ENCODE assay signal across 1 cellular context in the genomic region with DNA sequence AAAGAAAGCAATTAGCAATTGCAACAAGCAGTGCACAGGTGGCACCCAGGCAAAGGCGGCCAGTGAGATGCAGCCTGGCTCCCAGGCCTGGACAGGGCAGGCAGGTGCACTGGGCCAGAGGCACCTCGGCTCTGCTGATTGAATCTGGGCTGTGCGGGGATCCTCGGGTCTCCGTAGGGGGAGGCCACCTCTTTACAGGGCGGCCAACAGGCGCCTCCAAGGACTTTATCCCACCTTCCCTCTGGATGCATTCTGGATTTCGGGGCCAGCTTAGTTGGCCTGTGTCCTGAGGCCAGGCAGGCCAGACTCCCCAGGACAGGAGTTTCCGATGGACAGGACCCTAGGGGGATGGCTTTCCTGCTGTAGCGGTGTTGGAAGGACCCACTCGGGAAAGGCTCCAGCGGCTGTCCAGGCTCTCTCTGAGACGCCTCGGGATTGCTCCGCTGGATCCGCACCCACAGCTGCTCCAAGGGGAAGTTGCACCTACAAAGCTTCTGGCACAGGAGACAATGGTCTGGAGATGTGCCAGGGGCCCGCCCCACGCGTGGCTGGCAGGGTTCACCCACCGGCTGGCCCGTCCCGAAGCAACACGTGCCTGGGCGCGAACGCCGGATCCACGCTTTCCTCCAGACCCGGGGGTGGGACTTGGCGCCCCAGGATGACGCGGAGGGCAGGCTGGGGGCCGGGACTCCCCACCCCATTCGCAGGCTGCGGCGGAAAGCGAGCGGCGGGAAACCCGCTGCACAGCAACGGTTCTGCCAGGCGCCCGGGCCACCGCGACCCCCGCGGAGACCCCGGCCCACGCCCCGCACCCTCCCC.
A peak's percentile ranks its signal among the peaks of the same experiment; 100 is the strongest.
TF ChIP-seq lines count a peak whose summit lies in the region.

No MANE protein-coding gene starts in this region.

TF ChIP-seq in K562, 482 proteins besides CTCF, POLR2A, EP300 and RAD21 (continued from another document and continues in another):
- TF ChIP-seq, protein P1, sequence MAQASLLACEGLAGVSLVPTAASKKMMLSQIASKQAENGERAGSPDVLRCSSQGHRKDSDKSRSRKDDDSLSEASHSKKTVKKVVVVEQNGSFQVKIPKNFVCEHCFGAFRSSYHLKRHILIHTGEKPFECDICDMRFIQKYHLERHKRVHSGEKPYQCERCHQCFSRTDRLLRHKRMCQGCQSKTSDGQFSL (CRISPR knock-in tag; IDR thresholded peaks at IDR 0.05): no peak
- TF ChIP-seq, protein P1 (tag; IDR thresholded peaks at IDR 0.05): no peak
- TF ChIP-seq CHCHD3 (CRISPR knock-in tag; IDR thresholded peaks at IDR 0.05): no peak
- TF ChIP-seq ZNF57 (CRISPR knock-in tag; IDR thresholded peaks at IDR 0.05): no peak
- no peak for TF ChIP-seq SPI1 (IDR thresholded peaks at IDR 0.05; ENCODE audit: borderline replicate concordance, low read depth, low read length)
- no peak for TF ChIP-seq STAG1 (CRISPR knock-in tag; IDR thresholded peaks at IDR 0.05; ENCODE audit: borderline replicate concordance)
- TF ChIP-seq, protein P2, sequence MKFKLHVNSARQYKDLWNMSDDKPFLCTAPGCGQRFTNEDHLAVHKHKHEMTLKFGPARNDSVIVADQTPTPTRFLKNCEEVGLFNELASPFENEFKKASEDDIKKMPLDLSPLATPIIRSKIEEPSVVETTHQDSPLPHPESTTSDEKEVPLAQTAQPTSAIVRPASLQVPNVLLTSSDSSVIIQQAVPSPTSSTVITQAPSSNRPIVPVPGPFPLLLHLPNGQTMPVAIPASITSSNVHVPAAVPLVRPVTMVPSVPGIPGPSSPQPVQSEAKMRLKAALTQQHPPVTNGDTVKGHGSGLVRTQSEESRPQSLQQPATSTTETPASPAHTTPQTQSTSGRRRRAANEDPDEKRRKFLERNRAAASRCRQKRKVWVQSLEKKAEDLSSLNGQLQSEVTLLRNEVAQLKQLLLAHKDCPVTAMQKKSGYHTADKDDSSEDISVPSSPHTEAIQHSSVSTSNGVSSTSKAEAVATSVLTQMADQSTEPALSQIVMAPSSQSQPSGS (CRISPR knock-in tag; IDR thresholded peaks at IDR 0.05): no peak
- TF ChIP-seq NONO (IDR thresholded peaks at IDR 0.05; ENCODE audit: low read depth in 2 of 2, low read length in 1 of 2): no peak
- TF ChIP-seq FOXA3 (CRISPR knock-in tag; conservative IDR thresholded peaks at IDR 0.05 in 1 of 2, IDR thresholded peaks at IDR 0.05 in 1 of 2): 0 out of 4 replicates have a peak, but pooled peaks of 1 of the 2 experiments have one; percentile 34
- no peak for TF ChIP-seq ZBTB8A (IDR thresholded peaks at IDR 0.05; ENCODE audit: partially characterized antibody)
- TF ChIP-seq, protein P3, sequence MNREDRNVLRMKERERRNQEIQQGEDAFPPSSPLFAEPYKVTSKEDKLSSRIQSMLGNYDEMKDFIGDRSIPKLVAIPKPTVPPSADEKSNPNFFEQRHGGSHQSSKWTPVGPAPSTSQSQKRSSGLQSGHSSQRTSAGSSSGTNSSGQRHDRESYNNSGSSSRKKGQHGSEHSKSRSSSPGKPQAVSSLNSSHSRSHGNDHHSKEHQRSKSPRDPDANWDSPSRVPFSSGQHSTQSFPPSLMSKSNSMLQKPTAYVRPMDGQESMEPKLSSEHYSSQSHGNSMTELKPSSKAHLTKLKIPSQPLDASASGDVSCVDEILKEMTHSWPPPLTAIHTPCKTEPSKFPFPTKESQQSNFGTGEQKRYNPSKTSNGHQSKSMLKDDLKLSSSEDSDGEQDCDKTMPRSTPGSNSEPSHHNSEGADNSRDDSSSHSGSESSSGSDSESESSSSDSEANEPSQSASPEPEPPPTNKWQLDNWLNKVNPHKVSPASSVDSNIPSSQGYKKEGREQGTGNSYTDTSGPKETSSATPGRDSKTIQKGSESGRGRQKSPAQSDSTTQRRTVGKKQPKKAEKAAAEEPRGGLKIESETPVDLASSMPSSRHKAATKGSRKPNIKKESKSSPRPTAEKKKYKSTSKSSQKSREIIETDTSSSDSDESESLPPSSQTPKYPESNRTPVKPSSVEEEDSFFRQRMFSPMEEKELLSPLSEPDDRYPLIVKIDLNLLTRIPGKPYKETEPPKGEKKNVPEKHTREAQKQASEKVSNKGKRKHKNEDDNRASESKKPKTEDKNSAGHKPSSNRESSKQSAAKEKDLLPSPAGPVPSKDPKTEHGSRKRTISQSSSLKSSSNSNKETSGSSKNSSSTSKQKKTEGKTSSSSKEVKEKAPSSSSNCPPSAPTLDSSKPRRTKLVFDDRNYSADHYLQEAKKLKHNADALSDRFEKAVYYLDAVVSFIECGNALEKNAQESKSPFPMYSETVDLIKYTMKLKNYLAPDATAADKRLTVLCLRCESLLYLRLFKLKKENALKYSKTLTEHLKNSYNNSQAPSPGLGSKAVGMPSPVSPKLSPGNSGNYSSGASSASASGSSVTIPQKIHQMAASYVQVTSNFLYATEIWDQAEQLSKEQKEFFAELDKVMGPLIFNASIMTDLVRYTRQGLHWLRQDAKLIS (CRISPR knock-in tag; IDR thresholded peaks at IDR 0.05): no peak
- TF ChIP-seq NCOA1 (IDR thresholded peaks at IDR 0.05; ENCODE audit: low read depth): no peak
- TF ChIP-seq, protein P4, sequence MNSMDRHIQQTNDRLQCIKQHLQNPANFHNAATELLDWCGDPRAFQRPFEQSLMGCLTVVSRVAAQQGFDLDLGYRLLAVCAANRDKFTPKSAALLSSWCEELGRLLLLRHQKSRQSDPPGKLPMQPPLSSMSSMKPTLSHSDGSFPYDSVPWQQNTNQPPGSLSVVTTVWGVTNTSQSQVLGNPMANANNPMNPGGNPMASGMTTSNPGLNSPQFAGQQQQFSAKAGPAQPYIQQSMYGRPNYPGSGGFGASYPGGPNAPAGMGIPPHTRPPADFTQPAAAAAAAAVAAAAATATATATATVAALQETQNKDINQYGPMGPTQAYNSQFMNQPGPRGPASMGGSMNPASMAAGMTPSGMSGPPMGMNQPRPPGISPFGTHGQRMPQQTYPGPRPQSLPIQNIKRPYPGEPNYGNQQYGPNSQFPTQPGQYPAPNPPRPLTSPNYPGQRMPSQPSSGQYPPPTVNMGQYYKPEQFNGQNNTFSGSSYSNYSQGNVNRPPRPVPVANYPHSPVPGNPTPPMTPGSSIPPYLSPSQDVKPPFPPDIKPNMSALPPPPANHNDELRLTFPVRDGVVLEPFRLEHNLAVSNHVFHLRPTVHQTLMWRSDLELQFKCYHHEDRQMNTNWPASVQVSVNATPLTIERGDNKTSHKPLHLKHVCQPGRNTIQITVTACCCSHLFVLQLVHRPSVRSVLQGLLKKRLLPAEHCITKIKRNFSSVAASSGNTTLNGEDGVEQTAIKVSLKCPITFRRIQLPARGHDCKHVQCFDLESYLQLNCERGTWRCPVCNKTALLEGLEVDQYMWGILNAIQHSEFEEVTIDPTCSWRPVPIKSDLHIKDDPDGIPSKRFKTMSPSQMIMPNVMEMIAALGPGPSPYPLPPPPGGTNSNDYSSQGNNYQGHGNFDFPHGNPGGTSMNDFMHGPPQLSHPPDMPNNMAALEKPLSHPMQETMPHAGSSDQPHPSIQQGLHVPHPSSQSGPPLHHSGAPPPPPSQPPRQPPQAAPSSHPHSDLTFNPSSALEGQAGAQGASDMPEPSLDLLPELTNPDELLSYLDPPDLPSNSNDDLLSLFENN (IDR thresholded peaks at IDR 0.05; ENCODE audit: low read depth in 2 of 2, low read length in 2 of 2): no peak
- no peak for TF ChIP-seq SNIP1 (IDR thresholded peaks at IDR 0.05; ENCODE audit: low read depth)
- TF ChIP-seq, protein P5, sequence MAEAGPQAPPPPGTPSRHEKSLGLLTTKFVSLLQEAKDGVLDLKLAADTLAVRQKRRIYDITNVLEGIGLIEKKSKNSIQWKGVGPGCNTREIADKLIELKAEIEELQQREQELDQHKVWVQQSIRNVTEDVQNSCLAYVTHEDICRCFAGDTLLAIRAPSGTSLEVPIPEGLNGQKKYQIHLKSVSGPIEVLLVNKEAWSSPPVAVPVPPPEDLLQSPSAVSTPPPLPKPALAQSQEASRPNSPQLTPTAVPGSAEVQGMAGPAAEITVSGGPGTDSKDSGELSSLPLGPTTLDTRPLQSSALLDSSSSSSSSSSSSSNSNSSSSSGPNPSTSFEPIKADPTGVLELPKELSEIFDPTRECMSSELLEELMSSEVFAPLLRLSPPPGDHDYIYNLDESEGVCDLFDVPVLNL (CRISPR knock-in tag; IDR thresholded peaks at IDR 0.05; ENCODE audit: low read depth): no peak
- TF ChIP-seq, protein P6, sequence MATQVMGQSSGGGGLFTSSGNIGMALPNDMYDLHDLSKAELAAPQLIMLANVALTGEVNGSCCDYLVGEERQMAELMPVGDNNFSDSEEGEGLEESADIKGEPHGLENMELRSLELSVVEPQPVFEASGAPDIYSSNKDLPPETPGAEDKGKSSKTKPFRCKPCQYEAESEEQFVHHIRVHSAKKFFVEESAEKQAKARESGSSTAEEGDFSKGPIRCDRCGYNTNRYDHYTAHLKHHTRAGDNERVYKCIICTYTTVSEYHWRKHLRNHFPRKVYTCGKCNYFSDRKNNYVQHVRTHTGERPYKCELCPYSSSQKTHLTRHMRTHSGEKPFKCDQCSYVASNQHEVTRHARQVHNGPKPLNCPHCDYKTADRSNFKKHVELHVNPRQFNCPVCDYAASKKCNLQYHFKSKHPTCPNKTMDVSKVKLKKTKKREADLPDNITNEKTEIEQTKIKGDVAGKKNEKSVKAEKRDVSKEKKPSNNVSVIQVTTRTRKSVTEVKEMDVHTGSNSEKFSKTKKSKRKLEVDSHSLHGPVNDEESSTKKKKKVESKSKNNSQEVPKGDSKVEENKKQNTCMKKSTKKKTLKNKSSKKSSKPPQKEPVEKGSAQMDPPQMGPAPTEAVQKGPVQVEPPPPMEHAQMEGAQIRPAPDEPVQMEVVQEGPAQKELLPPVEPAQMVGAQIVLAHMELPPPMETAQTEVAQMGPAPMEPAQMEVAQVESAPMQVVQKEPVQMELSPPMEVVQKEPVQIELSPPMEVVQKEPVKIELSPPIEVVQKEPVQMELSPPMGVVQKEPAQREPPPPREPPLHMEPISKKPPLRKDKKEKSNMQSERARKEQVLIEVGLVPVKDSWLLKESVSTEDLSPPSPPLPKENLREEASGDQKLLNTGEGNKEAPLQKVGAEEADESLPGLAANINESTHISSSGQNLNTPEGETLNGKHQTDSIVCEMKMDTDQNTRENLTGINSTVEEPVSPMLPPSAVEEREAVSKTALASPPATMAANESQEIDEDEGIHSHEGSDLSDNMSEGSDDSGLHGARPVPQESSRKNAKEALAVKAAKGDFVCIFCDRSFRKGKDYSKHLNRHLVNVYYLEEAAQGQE (CRISPR knock-in tag; IDR thresholded peaks at IDR 0.05; ENCODE audit: low read depth): no peak
- TF ChIP-seq PHF20 (IDR thresholded peaks at IDR 0.05; ENCODE audit: partially characterized antibody): peak; percentile 63
- TF ChIP-seq, protein P7, sequence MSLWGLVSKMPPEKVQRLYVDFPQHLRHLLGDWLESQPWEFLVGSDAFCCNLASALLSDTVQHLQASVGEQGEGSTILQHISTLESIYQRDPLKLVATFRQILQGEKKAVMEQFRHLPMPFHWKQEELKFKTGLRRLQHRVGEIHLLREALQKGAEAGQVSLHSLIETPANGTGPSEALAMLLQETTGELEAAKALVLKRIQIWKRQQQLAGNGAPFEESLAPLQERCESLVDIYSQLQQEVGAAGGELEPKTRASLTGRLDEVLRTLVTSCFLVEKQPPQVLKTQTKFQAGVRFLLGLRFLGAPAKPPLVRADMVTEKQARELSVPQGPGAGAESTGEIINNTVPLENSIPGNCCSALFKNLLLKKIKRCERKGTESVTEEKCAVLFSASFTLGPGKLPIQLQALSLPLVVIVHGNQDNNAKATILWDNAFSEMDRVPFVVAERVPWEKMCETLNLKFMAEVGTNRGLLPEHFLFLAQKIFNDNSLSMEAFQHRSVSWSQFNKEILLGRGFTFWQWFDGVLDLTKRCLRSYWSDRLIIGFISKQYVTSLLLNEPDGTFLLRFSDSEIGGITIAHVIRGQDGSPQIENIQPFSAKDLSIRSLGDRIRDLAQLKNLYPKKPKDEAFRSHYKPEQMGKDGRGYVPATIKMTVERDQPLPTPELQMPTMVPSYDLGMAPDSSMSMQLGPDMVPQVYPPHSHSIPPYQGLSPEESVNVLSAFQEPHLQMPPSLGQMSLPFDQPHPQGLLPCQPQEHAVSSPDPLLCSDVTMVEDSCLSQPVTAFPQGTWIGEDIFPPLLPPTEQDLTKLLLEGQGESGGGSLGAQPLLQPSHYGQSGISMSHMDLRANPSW (CRISPR knock-in tag; IDR thresholded peaks at IDR 0.05): no peak
- peak; percentile 31; the same call in 1 of the 2 replicates for TF ChIP-seq SOX6 (IDR thresholded peaks at IDR 0.05)
- TF ChIP-seq EGR1 (conservative IDR thresholded peaks at IDR 0.05): peak; percentile 67
- TF ChIP-seq ZZZ3 (IDR thresholded peaks at IDR 0.05): no peak
- TF ChIP-seq BHLHE40 (IDR thresholded peaks at IDR 0.05; ENCODE audit: low read length): peak; percentile 94
- TF ChIP-seq ZNF253 (CRISPR knock-in tag; conservative IDR thresholded peaks at IDR 0.05): no peak
- TF ChIP-seq, protein P8, sequence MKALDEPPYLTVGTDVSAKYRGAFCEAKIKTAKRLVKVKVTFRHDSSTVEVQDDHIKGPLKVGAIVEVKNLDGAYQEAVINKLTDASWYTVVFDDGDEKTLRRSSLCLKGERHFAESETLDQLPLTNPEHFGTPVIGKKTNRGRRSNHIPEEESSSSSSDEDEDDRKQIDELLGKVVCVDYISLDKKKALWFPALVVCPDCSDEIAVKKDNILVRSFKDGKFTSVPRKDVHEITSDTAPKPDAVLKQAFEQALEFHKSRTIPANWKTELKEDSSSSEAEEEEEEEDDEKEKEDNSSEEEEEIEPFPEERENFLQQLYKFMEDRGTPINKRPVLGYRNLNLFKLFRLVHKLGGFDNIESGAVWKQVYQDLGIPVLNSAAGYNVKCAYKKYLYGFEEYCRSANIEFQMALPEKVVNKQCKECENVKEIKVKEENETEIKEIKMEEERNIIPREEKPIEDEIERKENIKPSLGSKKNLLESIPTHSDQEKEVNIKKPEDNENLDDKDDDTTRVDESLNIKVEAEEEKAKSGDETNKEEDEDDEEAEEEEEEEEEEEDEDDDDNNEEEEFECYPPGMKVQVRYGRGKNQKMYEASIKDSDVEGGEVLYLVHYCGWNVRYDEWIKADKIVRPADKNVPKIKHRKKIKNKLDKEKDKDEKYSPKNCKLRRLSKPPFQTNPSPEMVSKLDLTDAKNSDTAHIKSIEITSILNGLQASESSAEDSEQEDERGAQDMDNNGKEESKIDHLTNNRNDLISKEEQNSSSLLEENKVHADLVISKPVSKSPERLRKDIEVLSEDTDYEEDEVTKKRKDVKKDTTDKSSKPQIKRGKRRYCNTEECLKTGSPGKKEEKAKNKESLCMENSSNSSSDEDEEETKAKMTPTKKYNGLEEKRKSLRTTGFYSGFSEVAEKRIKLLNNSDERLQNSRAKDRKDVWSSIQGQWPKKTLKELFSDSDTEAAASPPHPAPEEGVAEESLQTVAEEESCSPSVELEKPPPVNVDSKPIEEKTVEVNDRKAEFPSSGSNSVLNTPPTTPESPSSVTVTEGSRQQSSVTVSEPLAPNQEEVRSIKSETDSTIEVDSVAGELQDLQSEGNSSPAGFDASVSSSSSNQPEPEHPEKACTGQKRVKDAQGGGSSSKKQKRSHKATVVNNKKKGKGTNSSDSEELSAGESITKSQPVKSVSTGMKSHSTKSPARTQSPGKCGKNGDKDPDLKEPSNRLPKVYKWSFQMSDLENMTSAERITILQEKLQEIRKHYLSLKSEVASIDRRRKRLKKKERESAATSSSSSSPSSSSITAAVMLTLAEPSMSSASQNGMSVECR (CRISPR knock-in tag; IDR thresholded peaks at IDR 0.05): peak; percentile 97
